26 cellular contexts compared by ENCODE assay signal in genomic region chr3:31455524-31455923, GRCh38.
"Had no signal": no experiment of that assay in that cellular context is flagged by ENCODE, and none has a peak within 500 bp of the region (broad histone marks: within the 10 kb centered on the region; RNA-seq: fewer than 3 reads in every experiment).

No MANE protein-coding gene starts in this region.

- H3K4me3 ChIP-seq: colonic mucosa, dorsolateral prefrontal cortex, esophagus muscularis mucosa, gastroesophageal sphincter, heart left ventricle, hepatocyte, left lung, lung had no signal

- FAIRE-seq: endothelial cell of umbilical vein, frontal cortex, kidney had no signal

- H3K27ac Mint-ChIP-seq: immature natural killer cell, memory B cell had no signal

- H3K27me3 ChIP-seq: colonic mucosa, esophagus muscularis mucosa, foreskin keratinocyte, gastroesophageal sphincter, heart left ventricle, hepatocyte, left lung had no signal

- DNase-seq: colonic mucosa; cortex of kidney; dermis blood vessel endothelial cell; dorsolateral prefrontal cortex; effector CD4-positive, alpha-beta T cell; effector memory CD4-positive, alpha-beta T cell; foreskin keratinocyte; heart left ventricle; hypothalamus; immature natural killer cell; islet precursor cell; kidney; kidney glomerular epithelial cell; left ventricle myocardium superior; mammary epithelial cell; mesendoderm; midbrain; naive thymus-derived CD4-positive, alpha-beta T cell had no signal

- H3K9me3 Mint-ChIP-seq: memory B cell had no signal

- ATAC-seq: foreskin keratinocyte; gastroesophageal sphincter; heart left ventricle; left lung; left ventricle myocardium superior; naive thymus-derived CD4-positive, alpha-beta T cell had no signal

- H3K4me2 ChIP-seq: hepatocyte had no signal

- H3K79me2 ChIP-seq: hepatocyte had no signal

- H3K27ac ChIP-seq: colonic mucosa, dorsolateral prefrontal cortex, esophagus muscularis mucosa, foreskin keratinocyte, gastroesophageal sphincter, heart left ventricle, hepatocyte, left lung had no signal

- H3K36me3 ChIP-seq: colonic mucosa, esophagus muscularis mucosa, gastroesophageal sphincter, heart left ventricle, left lung had no signal

- H3K9me3 ChIP-seq: colonic mucosa, esophagus muscularis mucosa, left lung had no signal

- H3K4me1 ChIP-seq: colonic mucosa, esophagus muscularis mucosa, foreskin keratinocyte, gastroesophageal sphincter, heart left ventricle, left lung had no signal

- H3K4me3 Mint-ChIP-seq: immature natural killer cell; memory B cell; naive thymus-derived CD4-positive, alpha-beta T cell had no signal

- H2AFZ ChIP-seq: hepatocyte had no signal
